In genomic region chrX:38215141-38215540, GRCh38 we compare ENCODE assay signal across 19 cellular contexts. TPM values are rescaled to one million over a fixed set of nuclear protein-coding genes. Genes with fewer than 3 reads are reported as not detected.
DNase-seq lines count a peak whose midpoint lies in the region; ATAC-seq and TF ChIP-seq lines count a peak whose summit lies in the region.
"Had no signal": no experiment of that assay in that cellular context is flagged by ENCODE, and none has a peak within 500 bp of the region (broad histone marks: within the 10 kb centered on the region; RNA-seq: fewer than 3 reads in every experiment).

No MANE protein-coding gene starts in this region.

- no peaks in the 10 kb centered on the region for H3K4me1 ChIP-seq in psoas muscle

- no peak overlapping the region for H3K4me3 ChIP-seq in psoas muscle
- H3K4me3 ChIP-seq: sigmoid colon had no signal

- WGBS in psoas muscle, 3 donors, result 57 to 74% (median 72%) methylated on average over 5 of the region's 5 CpGs

- H3K36me3 ChIP-seq in psoas muscle (ENCODE audit: insufficient read depth in 1 of 2, low read depth in 1 of 2), result no peaks in the 10 kb centered on the region
- H3K36me3 ChIP-seq: sigmoid colon had no signal

- intact Hi-C loops in psoas muscle (cut with DNase I), result no loop called here
- intact Hi-C loops in activated T-helper 2 cell treated with anti-CD3 and anti-CD28 coated beads, Interferon-gamma antibody, Interleukin-2, Interleukin-4, amounts not matched to agents 10 μg/mL and 5 μg/mL and 100 μg/mL, durations not matched to agents 14 hours and 24 hours and 36 hours (cut with micrococcal nuclease), result no loop called here

- POLR2A ChIA-PET in GM10248 (lab: Yijun Ruan, JAX), result no interaction called here

- H3K9me3 Mint-ChIP-seq in activated T-helper 2 cell treated with anti-CD3 and anti-CD28 coated beads, Interferon-gamma antibody, Interleukin-2, Interleukin-4, amounts not matched to agents 10 μg/mL and 5 μg/mL and 100 μg/mL, durations not matched to agents 14 hours and 24 hours and 36 hours, result no peaks in the 10 kb centered on the region
- H3K9me3 Mint-ChIP-seq: effector memory CD8-positive, alpha-beta T cell; T-helper 2 cell treated with Interferon-gamma antibody and Interleukin-4, amounts not matched to agents 5 μg/mL and 100 μg/mL, for 36 hours had no signal

- no peak overlapping the region for H3K27ac ChIP-seq in psoas muscle
- H3K27ac ChIP-seq: sigmoid colon had no signal

- H3K4me3 Mint-ChIP-seq in activated T-helper 2 cell treated with anti-CD3 and anti-CD28 coated beads, Interferon-gamma antibody, Interleukin-2, Interleukin-4, amounts not matched to agents 10 μg/mL and 5 μg/mL and 100 μg/mL, durations not matched to agents 14 hours and 24 hours and 36 hours (ENCODE audit: low read depth), result no peak overlapping the region
- H3K4me3 Mint-ChIP-seq: effector memory CD8-positive, alpha-beta T cell; naive B cell; T-helper 2 cell treated with Interferon-gamma antibody and Interleukin-4, amounts not matched to agents 5 μg/mL and 100 μg/mL, for 36 hours had no signal

- DNase-seq in ELR (ENCODE audit: low read depth) (peak; percentile 80), NCI-H69 (lab: John Stamatoyannopoulos, UW) (peak; percentile 70), fibroblast of gingiva (ENCODE audit: low read depth) (peak; percentile 85), psoas muscle (no peak), GM10248 (ENCODE audit: extremely low spot score) (no peak), NCI-H128 (lab: John Stamatoyannopoulos, UW; ENCODE audit: unreplicated experiment) (no peak)
- DNase-seq in activated T-helper 2 cell treated with anti-CD3 and anti-CD28 coated beads, Interferon-gamma antibody, Interleukin-2, Interleukin-4, amounts not matched to agents 10 μg/mL and 5 μg/mL and 100 μg/mL, durations not matched to agents 14 hours and 24 hours and 36 hours (ENCODE audit: low spot score), result no peak
- DNase-seq: activated CD4-positive, alpha-beta T cell treated with anti-CD3 and anti-CD28 coated beads, Interleukin-2, amount 50 U/mL, for 1 hour; activated effector memory CD4-positive, alpha-beta T cell treated with anti-CD3 and anti-CD28 coated beads, Interleukin-2, amount 50 U/mL, for 16 hours; effector memory CD8-positive, alpha-beta T cell; GDM1; GOT3; naive B cell; RPMI8226; sigmoid colon; stimulated activated naive CD8-positive, alpha-beta T cell treated with anti-CD3 and anti-CD28 coated beads, Interleukin-15, Interleukin-2, amounts not matched to agents 100 U/mL and 50 U/mL, for 24 hours had no signal

- H3K27me3 Mint-ChIP-seq in activated T-helper 2 cell treated with anti-CD3 and anti-CD28 coated beads, Interferon-gamma antibody, Interleukin-2, Interleukin-4, amounts not matched to agents 10 μg/mL and 5 μg/mL and 100 μg/mL, durations not matched to agents 14 hours and 24 hours and 36 hours (ENCODE audit: low read depth), result peaks cover 25% of the 10 kb centered on the region

- CTCF ChIA-PET in GM10248 (lab: Yijun Ruan, JAX), result interaction anchor here (1.0 kb wide), 1 partner anchor 48 kb away, joined by 3 read pairs; no protein-coding TSS in a partner anchor

- TF ChIP-seq CTCF in psoas muscle (IDR thresholded peaks at IDR 0.05), result no peak
- no peak for TF ChIP-seq CTCF in GM10248 (IDR thresholded peaks at IDR 0.05; ENCODE audit: control extremely low read depth, extremely low read depth, low read depth, missing control alignments)

- H3K9me3 ChIP-seq in psoas muscle, result no peaks in the 10 kb centered on the region
- H3K9me3 ChIP-seq: sigmoid colon had no signal

- H3K27ac Mint-ChIP-seq in activated T-helper 2 cell treated with anti-CD3 and anti-CD28 coated beads, Interferon-gamma antibody, Interleukin-2, Interleukin-4, amounts not matched to agents 10 μg/mL and 5 μg/mL and 100 μg/mL, durations not matched to agents 14 hours and 24 hours and 36 hours, result no peak overlapping the region
- H3K27ac Mint-ChIP-seq: effector memory CD8-positive, alpha-beta T cell; naive B cell; T-helper 2 cell treated with Interferon-gamma antibody and Interleukin-4, amounts not matched to agents 5 μg/mL and 100 μg/mL, for 36 hours had no signal

- ATAC-seq in psoas muscle (peak in 3 of 4 donors; percentile 41 to 71 (median 44)), GM21515 (IDR thresholded peaks at IDR 0.05; ENCODE audit: unreplicated experiment) (no peak)
- ATAC-seq: effector memory CD8-positive, alpha-beta T cell; left lobe of liver; stimulated activated naive CD8-positive, alpha-beta T cell treated with anti-CD3 and anti-CD28 coated beads, Interleukin-15, Interleukin-2, amounts not matched to agents 100 U/mL and 50 U/mL, for 24 hours had no signal

- peaks cover 1% of the 10 kb centered on the region for H3K4me1 Mint-ChIP-seq in activated T-helper 2 cell treated with anti-CD3 and anti-CD28 coated beads, Interferon-gamma antibody, Interleukin-2, Interleukin-4, amounts not matched to agents 10 μg/mL and 5 μg/mL and 100 μg/mL, durations not matched to agents 14 hours and 24 hours and 36 hours (ENCODE audit: low read depth)

- peaks cover 0 to 54% (median 0%) of the 10 kb centered on the region in 3 donors for H3K27me3 ChIP-seq in psoas muscle (ENCODE audit: insufficient read depth in 3 of 3, low read length in 2 of 3)
- H3K27me3 ChIP-seq: sigmoid colon had no signal

- H3K36me3 Mint-ChIP-seq in activated T-helper 2 cell treated with anti-CD3 and anti-CD28 coated beads, Interferon-gamma antibody, Interleukin-2, Interleukin-4, amounts not matched to agents 10 μg/mL and 5 μg/mL and 100 μg/mL, durations not matched to agents 14 hours and 24 hours and 36 hours (ENCODE audit: low read depth), result no peaks in the 10 kb centered on the region
- H3K36me3 Mint-ChIP-seq: naive B cell had no signal

RNA-seq across cellular contexts. Expression of gene SRPX, which starts 5.5 kb away (rescaled TPM):
- 10 to 100 TPM in 3 of 4 donors, 1 to 10 TPM in 1; 8.3 to 22.5 (median 13.8) TPM for total RNA-seq in psoas muscle
- 10 to 100 TPM; 12.3 to 42.1 (median 19.7) TPM for polyA plus RNA-seq in psoas muscle
- total RNA-seq in activated T-helper 2 cell treated with anti-CD3 and anti-CD28 coated beads, Interferon-gamma antibody, Interleukin-2, Interleukin-4, amounts not matched to agents 10 μg/mL and 5 μg/mL and 100 μg/mL, durations not matched to agents 14 hours and 24 hours and 36 hours, result not detected in 2 replicates

Comparison
In these comparisons a context has a peak if more than half of its experiments do, and no peak if none do; other contexts are left out.
1. DNase-seq: peak in ELR (single experiment), NCI-H69 (single experiment) and fibroblast of gingiva (single experiment); none in psoas muscle (0 of 2), GM10248 (single experiment), activated T-helper 2 cell treated with anti-CD3 and anti-CD28 coated beads, Interferon-gamma antibody, Interleukin-2, Interleukin-4, amounts not matched to agents 10 μg/mL and 5 μg/mL and 100 μg/mL, durations not matched to agents 14 hours and 24 hours and 36 hours (single experiment) and NCI-H128 (single experiment).